In the genomic region with DNA sequence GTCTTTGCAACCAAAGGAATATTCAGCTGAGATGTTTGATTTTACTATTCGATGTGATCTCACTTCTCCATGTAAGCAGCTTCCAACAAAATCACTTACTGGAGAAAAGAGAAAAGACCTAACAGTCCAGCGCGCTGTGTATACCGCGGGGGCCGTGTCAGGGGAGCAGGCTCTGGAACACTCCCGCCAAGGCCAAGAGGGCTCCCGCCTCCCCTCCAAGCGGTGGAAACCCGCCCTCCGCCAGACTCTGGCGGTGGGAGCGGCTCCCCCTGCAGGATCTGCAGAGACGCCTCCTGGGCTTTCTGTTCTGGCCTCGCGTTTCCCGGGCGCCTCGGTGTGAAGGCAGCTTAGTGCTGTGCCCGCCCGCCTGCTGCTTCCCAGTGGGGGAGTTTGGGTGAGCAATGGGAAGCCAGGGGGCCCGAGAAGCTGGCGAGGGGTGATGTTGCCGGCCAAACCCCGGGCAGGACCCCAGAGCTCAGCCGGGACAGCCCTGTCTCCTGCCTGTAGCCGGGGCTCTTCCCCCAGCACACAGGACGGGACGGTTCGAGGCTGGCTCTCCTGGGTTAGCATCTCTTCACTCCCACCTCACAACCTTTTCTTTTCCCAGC, we compare ENCODE assay signal across 1 cellular context.
TF ChIP-seq lines count a peak whose summit lies in the region.

No MANE protein-coding gene starts in this region.

TF ChIP-seq in HepG2, 621 proteins besides CTCF, POLR2A, EP300 and RAD21 (continued from another document and continues in another):
- TF ChIP-seq, protein P1, sequence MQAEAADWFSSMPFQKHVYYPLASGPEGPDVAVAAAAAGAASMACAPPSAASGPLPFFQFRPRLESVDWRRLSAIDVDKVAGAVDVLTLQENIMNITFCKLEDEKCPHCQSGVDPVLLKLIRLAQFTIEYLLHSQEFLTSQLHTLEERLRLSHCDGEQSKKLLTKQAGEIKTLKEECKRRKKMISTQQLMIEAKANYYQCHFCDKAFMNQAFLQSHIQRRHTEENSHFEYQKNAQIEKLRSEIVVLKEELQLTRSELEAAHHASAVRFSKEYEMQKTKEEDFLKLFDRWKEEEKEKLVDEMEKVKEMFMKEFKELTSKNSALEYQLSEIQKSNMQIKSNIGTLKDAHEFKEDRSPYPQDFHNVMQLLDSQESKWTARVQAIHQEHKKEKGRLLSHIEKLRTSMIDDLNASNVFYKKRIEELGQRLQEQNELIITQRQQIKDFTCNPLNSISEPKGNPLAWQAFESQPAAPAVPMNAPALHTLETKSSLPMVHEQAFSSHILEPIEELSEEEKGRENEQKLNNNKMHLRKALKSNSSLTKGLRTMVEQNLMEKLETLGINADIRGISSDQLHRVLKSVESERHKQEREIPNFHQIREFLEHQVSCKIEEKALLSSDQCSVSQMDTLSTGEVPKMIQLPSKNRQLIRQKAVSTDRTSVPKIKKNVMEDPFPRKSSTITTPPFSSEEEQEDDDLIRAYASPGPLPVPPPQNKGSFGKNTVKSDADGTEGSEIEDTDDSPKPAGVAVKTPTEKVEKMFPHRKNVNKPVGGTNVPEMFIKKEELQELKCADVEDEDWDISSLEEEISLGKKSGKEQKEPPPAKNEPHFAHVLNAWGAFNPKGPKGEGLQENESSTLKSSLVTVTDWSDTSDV (CRISPR knock-in tag; IDR thresholded peaks at IDR 0.05), result 0 out of 2 replicates have a peak, but pooled peaks have one; percentile 50
- TF ChIP-seq ZFP62 (CRISPR knock-in tag; IDR thresholded peaks at IDR 0.05), result no peak
- TF ChIP-seq, protein P2, sequence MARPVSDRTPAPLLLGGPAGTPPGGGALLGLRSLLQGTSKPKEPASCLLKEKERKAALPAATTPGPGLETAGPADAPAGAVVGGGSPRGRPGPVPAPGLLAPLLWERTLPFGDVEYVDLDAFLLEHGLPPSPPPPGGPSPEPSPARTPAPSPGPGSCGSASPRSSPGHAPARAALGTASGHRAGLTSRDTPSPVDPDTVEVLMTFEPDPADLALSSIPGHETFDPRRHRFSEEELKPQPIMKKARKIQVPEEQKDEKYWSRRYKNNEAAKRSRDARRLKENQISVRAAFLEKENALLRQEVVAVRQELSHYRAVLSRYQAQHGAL (CRISPR knock-in tag; IDR thresholded peaks at IDR 0.05; ENCODE audit: not compliant biosample characterization), result no peak
- no peak; the same call in 1 of the 2 replicates for TF ChIP-seq HOXA3 (CRISPR knock-in tag; IDR thresholded peaks at IDR 0.05)
- 0 out of 2 replicates have a peak, but pooled peaks have one; percentile 58 for TF ChIP-seq ZNF354B (CRISPR knock-in tag; IDR thresholded peaks at IDR 0.05)
- TF ChIP-seq NFKBIZ (CRISPR knock-in tag; IDR thresholded peaks at IDR 0.05), result no peak
- no peak for TF ChIP-seq ZNF589 (CRISPR knock-in tag; conservative IDR thresholded peaks at IDR 0.05)
- TF ChIP-seq, protein P3, sequence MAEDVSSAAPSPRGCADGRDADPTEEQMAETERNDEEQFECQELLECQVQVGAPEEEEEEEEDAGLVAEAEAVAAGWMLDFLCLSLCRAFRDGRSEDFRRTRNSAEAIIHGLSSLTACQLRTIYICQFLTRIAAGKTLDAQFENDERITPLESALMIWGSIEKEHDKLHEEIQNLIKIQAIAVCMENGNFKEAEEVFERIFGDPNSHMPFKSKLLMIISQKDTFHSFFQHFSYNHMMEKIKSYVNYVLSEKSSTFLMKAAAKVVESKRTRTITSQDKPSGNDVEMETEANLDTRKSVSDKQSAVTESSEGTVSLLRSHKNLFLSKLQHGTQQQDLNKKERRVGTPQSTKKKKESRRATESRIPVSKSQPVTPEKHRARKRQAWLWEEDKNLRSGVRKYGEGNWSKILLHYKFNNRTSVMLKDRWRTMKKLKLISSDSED (CRISPR knock-in tag; IDR thresholded peaks at IDR 0.05), result no peak
- no peak for TF ChIP-seq HES4 (CRISPR knock-in tag; IDR thresholded peaks at IDR 0.05; ENCODE audit: borderline replicate concordance)
- no peak for TF ChIP-seq MBD4 (IDR thresholded peaks at IDR 0.05; ENCODE audit: borderline replicate concordance, low read length)
- TF ChIP-seq, protein P4, sequence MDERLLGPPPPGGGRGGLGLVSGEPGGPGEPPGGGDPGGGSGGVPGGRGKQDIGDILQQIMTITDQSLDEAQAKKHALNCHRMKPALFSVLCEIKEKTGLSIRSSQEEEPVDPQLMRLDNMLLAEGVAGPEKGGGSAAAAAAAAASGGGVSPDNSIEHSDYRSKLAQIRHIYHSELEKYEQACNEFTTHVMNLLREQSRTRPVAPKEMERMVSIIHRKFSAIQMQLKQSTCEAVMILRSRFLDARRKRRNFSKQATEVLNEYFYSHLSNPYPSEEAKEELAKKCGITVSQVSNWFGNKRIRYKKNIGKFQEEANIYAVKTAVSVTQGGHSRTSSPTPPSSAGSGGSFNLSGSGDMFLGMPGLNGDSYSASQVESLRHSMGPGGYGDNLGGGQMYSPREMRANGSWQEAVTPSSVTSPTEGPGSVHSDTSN (CRISPR knock-in tag; IDR thresholded peaks at IDR 0.05), result no peak
- no peak for TF ChIP-seq ZNF296 (CRISPR knock-in tag; conservative IDR thresholded peaks at IDR 0.05)
- no peak for TF ChIP-seq NFE2 (CRISPR knock-in tag; IDR thresholded peaks at IDR 0.05)
- TF ChIP-seq ZSCAN20 (CRISPR knock-in tag; IDR thresholded peaks at IDR 0.05; ENCODE audit: borderline replicate concordance), result no peak
- no peak for TF ChIP-seq NFATC3 (CRISPR knock-in tag; IDR thresholded peaks at IDR 0.05)
- TF ChIP-seq ZNF205 (CRISPR knock-in tag; IDR thresholded peaks at IDR 0.05), result no peak
- TF ChIP-seq, protein P5, sequence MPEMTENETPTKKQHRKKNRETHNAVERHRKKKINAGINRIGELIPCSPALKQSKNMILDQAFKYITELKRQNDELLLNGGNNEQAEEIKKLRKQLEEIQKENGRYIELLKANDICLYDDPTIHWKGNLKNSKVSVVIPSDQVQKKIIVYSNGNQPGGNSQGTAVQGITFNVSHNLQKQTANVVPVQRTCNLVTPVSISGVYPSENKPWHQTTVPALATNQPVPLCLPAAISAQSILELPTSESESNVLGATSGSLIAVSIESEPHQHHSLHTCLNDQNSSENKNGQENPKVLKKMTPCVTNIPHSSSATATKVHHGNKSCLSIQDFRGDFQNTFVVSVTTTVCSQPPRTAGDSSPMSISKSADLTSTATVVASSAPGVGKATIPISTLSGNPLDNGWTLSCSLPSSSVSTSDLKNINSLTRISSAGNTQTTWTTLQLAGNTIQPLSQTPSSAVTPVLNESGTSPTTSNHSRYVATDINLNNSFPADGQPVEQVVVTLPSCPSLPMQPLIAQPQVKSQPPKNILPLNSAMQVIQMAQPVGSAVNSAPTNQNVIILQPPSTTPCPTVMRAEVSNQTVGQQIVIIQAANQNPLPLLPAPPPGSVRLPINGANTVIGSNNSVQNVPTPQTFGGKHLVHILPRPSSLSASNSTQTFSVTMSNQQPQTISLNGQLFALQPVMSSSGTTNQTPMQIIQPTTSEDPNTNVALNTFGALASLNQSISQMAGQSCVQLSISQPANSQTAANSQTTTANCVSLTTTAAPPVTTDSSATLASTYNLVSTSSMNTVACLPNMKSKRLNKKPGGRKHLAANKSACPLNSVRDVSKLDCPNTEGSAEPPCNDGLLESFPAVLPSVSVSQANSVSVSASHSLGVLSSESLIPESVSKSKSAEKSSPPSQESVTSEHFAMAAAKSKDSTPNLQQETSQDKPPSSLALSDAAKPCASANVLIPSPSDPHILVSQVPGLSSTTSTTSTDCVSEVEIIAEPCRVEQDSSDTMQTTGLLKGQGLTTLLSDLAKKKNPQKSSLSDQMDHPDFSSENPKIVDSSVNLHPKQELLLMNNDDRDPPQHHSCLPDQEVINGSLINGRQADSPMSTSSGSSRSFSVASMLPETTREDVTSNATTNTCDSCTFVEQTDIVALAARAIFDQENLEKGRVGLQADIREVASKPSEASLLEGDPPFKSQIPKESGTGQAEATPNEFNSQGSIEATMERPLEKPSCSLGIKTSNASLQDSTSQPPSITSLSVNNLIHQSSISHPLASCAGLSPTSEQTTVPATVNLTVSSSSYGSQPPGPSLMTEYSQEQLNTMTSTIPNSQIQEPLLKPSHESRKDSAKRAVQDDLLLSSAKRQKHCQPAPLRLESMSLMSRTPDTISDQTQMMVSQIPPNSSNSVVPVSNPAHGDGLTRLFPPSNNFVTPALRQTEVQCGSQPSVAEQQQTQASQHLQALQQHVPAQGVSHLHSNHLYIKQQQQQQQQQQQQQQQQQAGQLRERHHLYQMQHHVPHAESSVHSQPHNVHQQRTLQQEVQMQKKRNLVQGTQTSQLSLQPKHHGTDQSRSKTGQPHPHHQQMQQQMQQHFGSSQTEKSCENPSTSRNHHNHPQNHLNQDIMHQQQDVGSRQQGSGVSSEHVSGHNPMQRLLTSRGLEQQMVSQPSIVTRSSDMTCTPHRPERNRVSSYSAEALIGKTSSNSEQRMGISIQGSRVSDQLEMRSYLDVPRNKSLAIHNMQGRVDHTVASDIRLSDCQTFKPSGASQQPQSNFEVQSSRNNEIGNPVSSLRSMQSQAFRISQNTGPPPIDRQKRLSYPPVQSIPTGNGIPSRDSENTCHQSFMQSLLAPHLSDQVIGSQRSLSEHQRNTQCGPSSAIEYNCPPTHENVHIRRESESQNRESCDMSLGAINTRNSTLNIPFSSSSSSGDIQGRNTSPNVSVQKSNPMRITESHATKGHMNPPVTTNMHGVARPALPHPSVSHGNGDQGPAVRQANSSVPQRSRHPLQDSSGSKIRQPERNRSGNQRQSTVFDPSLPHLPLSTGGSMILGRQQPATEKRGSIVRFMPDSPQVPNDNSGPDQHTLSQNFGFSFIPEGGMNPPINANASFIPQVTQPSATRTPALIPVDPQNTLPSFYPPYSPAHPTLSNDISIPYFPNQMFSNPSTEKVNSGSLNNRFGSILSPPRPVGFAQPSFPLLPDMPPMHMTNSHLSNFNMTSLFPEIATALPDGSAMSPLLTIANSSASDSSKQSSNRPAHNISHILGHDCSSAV (CRISPR knock-in tag; IDR thresholded peaks at IDR 0.05; ENCODE audit: borderline replicate concordance), result no peak
- no peak for TF ChIP-seq ZFP36 (IDR thresholded peaks at IDR 0.05; ENCODE audit: borderline replicate concordance, low read depth, low read length, partially characterized antibody)
- TF ChIP-seq GLI4 (CRISPR knock-in tag; IDR thresholded peaks at IDR 0.05; ENCODE audit: borderline replicate concordance), result no peak
- no peak for TF ChIP-seq ZNF180 (CRISPR knock-in tag; IDR thresholded peaks at IDR 0.05; ENCODE audit: borderline replicate concordance, low read depth)
- TF ChIP-seq ZNF224 (CRISPR knock-in tag; IDR thresholded peaks at IDR 0.05), result no peak
- TF ChIP-seq MED1 (CRISPR knock-in tag; IDR thresholded peaks at IDR 0.05), result 0 out of 2 replicates have a peak, but pooled peaks have one; percentile 25
- TF ChIP-seq EEA1 (CRISPR knock-in tag; IDR thresholded peaks at IDR 0.05; ENCODE audit: borderline replicate concordance), result no peak
- TF ChIP-seq SP4 (CRISPR knock-in tag; IDR thresholded peaks at IDR 0.05), result 0 out of 2 replicates have a peak, but pooled peaks have one; percentile 61
- TF ChIP-seq MED8 (CRISPR knock-in tag; IDR thresholded peaks at IDR 0.05; ENCODE audit: insufficient replicate concordance), result no peak
- TF ChIP-seq, protein P6, sequence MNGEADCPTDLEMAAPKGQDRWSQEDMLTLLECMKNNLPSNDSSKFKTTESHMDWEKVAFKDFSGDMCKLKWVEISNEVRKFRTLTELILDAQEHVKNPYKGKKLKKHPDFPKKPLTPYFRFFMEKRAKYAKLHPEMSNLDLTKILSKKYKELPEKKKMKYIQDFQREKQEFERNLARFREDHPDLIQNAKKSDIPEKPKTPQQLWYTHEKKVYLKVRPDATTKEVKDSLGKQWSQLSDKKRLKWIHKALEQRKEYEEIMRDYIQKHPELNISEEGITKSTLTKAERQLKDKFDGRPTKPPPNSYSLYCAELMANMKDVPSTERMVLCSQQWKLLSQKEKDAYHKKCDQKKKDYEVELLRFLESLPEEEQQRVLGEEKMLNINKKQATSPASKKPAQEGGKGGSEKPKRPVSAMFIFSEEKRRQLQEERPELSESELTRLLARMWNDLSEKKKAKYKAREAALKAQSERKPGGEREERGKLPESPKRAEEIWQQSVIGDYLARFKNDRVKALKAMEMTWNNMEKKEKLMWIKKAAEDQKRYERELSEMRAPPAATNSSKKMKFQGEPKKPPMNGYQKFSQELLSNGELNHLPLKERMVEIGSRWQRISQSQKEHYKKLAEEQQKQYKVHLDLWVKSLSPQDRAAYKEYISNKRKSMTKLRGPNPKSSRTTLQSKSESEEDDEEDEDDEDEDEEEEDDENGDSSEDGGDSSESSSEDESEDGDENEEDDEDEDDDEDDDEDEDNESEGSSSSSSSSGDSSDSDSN (CRISPR knock-in tag; IDR thresholded peaks at IDR 0.05), result peak; percentile 79
- TF ChIP-seq ZNF777 (CRISPR knock-in tag; IDR thresholded peaks at IDR 0.05), result peak; percentile 56; the same call in 1 of the 2 replicates
- TF ChIP-seq NR2F1 (CRISPR knock-in tag; IDR thresholded peaks at IDR 0.05), result no peak
- TF ChIP-seq, protein P7, sequence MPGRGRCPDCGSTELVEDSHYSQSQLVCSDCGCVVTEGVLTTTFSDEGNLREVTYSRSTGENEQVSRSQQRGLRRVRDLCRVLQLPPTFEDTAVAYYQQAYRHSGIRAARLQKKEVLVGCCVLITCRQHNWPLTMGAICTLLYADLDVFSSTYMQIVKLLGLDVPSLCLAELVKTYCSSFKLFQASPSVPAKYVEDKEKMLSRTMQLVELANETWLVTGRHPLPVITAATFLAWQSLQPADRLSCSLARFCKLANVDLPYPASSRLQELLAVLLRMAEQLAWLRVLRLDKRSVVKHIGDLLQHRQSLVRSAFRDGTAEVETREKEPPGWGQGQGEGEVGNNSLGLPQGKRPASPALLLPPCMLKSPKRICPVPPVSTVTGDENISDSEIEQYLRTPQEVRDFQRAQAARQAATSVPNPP (CRISPR knock-in tag; IDR thresholded peaks at IDR 0.05), result no peak
- no peak for TF ChIP-seq MYNN (CRISPR knock-in tag; IDR thresholded peaks at IDR 0.05; ENCODE audit: low read depth)
- TF ChIP-seq, protein P8, sequence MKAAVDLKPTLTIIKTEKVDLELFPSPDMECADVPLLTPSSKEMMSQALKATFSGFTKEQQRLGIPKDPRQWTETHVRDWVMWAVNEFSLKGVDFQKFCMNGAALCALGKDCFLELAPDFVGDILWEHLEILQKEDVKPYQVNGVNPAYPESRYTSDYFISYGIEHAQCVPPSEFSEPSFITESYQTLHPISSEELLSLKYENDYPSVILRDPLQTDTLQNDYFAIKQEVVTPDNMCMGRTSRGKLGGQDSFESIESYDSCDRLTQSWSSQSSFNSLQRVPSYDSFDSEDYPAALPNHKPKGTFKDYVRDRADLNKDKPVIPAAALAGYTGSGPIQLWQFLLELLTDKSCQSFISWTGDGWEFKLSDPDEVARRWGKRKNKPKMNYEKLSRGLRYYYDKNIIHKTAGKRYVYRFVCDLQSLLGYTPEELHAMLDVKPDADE (CRISPR knock-in tag; IDR thresholded peaks at IDR 0.05), result no peak
- no peak for TF ChIP-seq NFYB (CRISPR knock-in tag; IDR thresholded peaks at IDR 0.05)
- TF ChIP-seq ZNF33B (CRISPR knock-in tag; IDR thresholded peaks at IDR 0.05), result no peak
- TF ChIP-seq ZNF629 (CRISPR knock-in tag; conservative IDR thresholded peaks at IDR 0.05), result no peak
- peak; percentile 64; the same call in 1 of the 2 replicates for TF ChIP-seq ZNF746 (CRISPR knock-in tag; IDR thresholded peaks at IDR 0.05)
